ENCODE assay signal across 12 cellular contexts in genomic region chr1:3674100-3675094, GRCh38. TPM values are rescaled to one million over a fixed set of nuclear protein-coding genes. Genes with fewer than 3 reads are reported as not detected.
DNase-seq lines count a peak whose midpoint lies in the region; ATAC-seq, FAIRE-seq and TF ChIP-seq lines count a peak whose summit lies in the region.
"Had no signal": no experiment of that assay in that cellular context is flagged by ENCODE, and none has a peak within 500 bp of the region (broad histone marks: within the 10 kb centered on the region; RNA-seq: fewer than 3 reads in every experiment).

No MANE protein-coding gene starts in this region.

- H3K4me1 ChIP-seq in HUES48 (ENCODE audit: control insufficient read depth, insufficient read depth, low read length), result peaks cover 23% of the 10 kb centered on the region
- H3K4me1 ChIP-seq in H1 (replicated peaks in 1 of 4; ENCODE audit: control insufficient read depth in 3 of 4, insufficient read depth in 4 of 4, low read length in 3 of 4), result peaks cover 0 to 36% (median 20%) of the 10 kb centered on the region in 4 experiments; a peak in 6 of 7 replicates
- peaks cover 0 to 5% (median 5%) of the 10 kb centered on the region in 3 donors for H3K4me1 ChIP-seq in pancreas
- H3K4me1 ChIP-seq: neural progenitor cell had no signal

- peak overlapping the region; percentile 40 to 60 for H3K4me2 ChIP-seq in H1 (ENCODE audit: insufficient read depth in 1 of 2, low read depth in 2 of 2, low read length in 2 of 2)
- H3K4me2 ChIP-seq: neural progenitor cell, SK-N-SH had no signal

- FAIRE-seq in H1 (lab: Jason Lieb, UNC), result no peak
- FAIRE-seq in pancreas (lab: Jason Lieb, UNC), result no peak

- no peaks in the 10 kb centered on the region for H3K79me1 ChIP-seq in H1 (ENCODE audit: low read depth, low read length)

- no peaks in the 10 kb centered on the region for H3K36me3 ChIP-seq in HUES48 (ENCODE audit: control insufficient read depth, insufficient read depth, low read length)
- H3K36me3 ChIP-seq in H1 (ENCODE audit: control insufficient read depth in 2 of 4, insufficient read depth in 4 of 4, low read length in 3 of 4), result no peaks in the 10 kb centered on the region
- H3K36me3 ChIP-seq in pancreas, result no peaks in the 10 kb centered on the region
- H3K36me3 ChIP-seq: neural progenitor cell had no signal

- no peak overlapping the region for H2AK5ac ChIP-seq in H1 (ENCODE audit: low read depth, low read length)

- no peak overlapping the region; the same call in 1 of the 2 replicates for H2AFZ ChIP-seq in H1 (ENCODE audit: low read length)
- H2AFZ ChIP-seq: neural progenitor cell had no signal

- H3K9ac ChIP-seq in HUES48 (ENCODE audit: low read depth, low read length), result no peak overlapping the region; the same call in 1 of the 2 replicates
- no peak overlapping the region for H3K9ac ChIP-seq in H1 (replicated peaks in 1 of 4; ENCODE audit: extremely low read depth in 1 of 4, low read depth in 3 of 4, low read length in 3 of 4)
- H3K9ac ChIP-seq: neural progenitor cell, SK-N-SH had no signal

- no peak overlapping the region for H3K23ac ChIP-seq in H1 (ENCODE audit: insufficient read length)

- intact Hi-C loops in pancreas (cut with DNase I), result no loop called here

- peak overlapping the region; percentile 85 for H3K4ac ChIP-seq in H1 (replicated peaks; ENCODE audit: insufficient read length, low read depth, low read length)

- TF ChIP-seq EP300 in H1 (IDR thresholded peaks at IDR 0.05; ENCODE audit: borderline replicate concordance in 1 of 2, low read depth in 2 of 2, low read length in 2 of 2), result no peak

- peak overlapping the region; percentile 84; the same call in 1 of the 2 replicates for H2BK12ac ChIP-seq in H1 (ENCODE audit: low read depth, low read length)

- H3K56ac ChIP-seq in H1 (replicated peaks; ENCODE audit: insufficient read length, low read depth, low read length), result no peak overlapping the region

- peak; percentile 62 to 83 (median 69) for ATAC-seq in pancreas
- ATAC-seq: activated CD4-positive, CD25-positive, alpha-beta regulatory T cell treated with anti-CD3 and anti-CD28 coated beads, Interleukin-2, amount 50 U/mL, for 24 hours had no signal

- no peak for TF ChIP-seq POLR2A in H1 (IDR thresholded peaks at IDR 0.05; ENCODE audit: control extremely low read depth in 1 of 2, low read depth in 2 of 2, low read length in 2 of 2)

- peak overlapping the region; percentile 43 for H2BK120ac ChIP-seq in H1 (replicated peaks; ENCODE audit: low read depth, low read length)

- POLR2A ChIA-PET in H1 (lab: Charles Lee; ENCODE audit: partially characterized antibody), result no interaction called here

- TF ChIP-seq CTCF in H1 (IDR thresholded peaks at IDR 0.05; ENCODE audit: control extremely low read depth in 1 of 3, insufficient read depth in 1 of 3, low read depth in 1 of 3, low read length in 3 of 3) (no peak), pancreas (IDR thresholded peaks at IDR 0.05) (no peak)

- peak overlapping the region; percentile 99 for H2BK15ac ChIP-seq in H1 (ENCODE audit: low read length)

- H4K5ac ChIP-seq in H1 (ENCODE audit: insufficient read length, low read depth, low read length), result no peak overlapping the region

- H3K27ac ChIP-seq in HUES48 (ENCODE audit: low read depth, low read length) (peak overlapping the region; percentile 10), H1 (ENCODE audit: low read depth, low read length) (peak overlapping the region; percentile 38; the same call in 1 of the 2 replicates), pancreas (no peak overlapping the region)
- H3K27ac ChIP-seq: neural progenitor cell had no signal

- H3K79me2 ChIP-seq in H1 (ENCODE audit: control insufficient read depth in 1 of 2, insufficient read depth in 2 of 2, low read length in 2 of 2), result no peaks in the 10 kb centered on the region

- H3K14ac ChIP-seq in H1 (ENCODE audit: insufficient read length), result peak overlapping the region; percentile 10

- H4K20me1 ChIP-seq in H1 (replicated peaks in 1 of 2; ENCODE audit: control insufficient read depth in 1 of 2, insufficient read depth in 2 of 2, low read length in 2 of 2), result peaks cover 0 to 1% of the 10 kb centered on the region in 2 experiments

- H4K91ac ChIP-seq in H1 (replicated peaks; ENCODE audit: insufficient read length, low read length), result peak overlapping the region; percentile 97

- peak overlapping the region; percentile 75 for H2BK5ac ChIP-seq in H1 (ENCODE audit: low read depth, low read length)

- H4K8ac ChIP-seq in H1 (ENCODE audit: extremely low read depth, insufficient read depth, low read length), result no peak overlapping the region; the same call in 1 of the 2 replicates

- H3K9me3 ChIP-seq in HUES48 (ENCODE audit: control insufficient read depth, insufficient read depth, low read length) (no peaks in the 10 kb centered on the region), H1 (ENCODE audit: insufficient read depth in 2 of 2, low read depth in 1 of 2, low read length in 1 of 2) (no peaks in the 10 kb centered on the region), pancreas (no peaks in the 10 kb centered on the region)
- H3K9me3 ChIP-seq: SK-N-SH had no signal

- CTCF ChIA-PET in H1 (lab: Charles Lee; ENCODE audit: partially characterized antibody), result no interaction called here

- WGBS in H1 (ENCODE audit: extremely low coverage in 1 of 2, insufficient coverage in 1 of 2, insufficient read length in 1 of 2, insufficient replicate concordance in 2 of 2, low coverage in 1 of 2, low lambda C conversion rate in 2 of 2, missing lambda C conversion rate in 1 of 2), 2 experiments, result 58% methylated on average over 23 of the region's 30 CpGs; no CpG with 5 or more reads in 1 of the 2 experiments
- 34 to 35% methylated on average over 23 to 30 of the region's 30 CpGs for WGBS in pancreas, 2 donors

- peak overlapping the region; percentile 83 for H3K18ac ChIP-seq in H1 (ENCODE audit: extremely low read depth, low read length)

- peaks cover 4% of the 10 kb centered on the region; the same call in 1 of the 2 replicates for H3K23me2 ChIP-seq in H1 (ENCODE audit: low read depth, low read length)

- no peak for TF ChIP-seq RAD21 in H1 (IDR thresholded peaks at IDR 0.05 in 1 of 2, conservative IDR thresholded peaks at IDR 0.05 in 1 of 2; ENCODE audit: low read depth in 2 of 2, low read length in 2 of 2)

- H3K4me3 ChIP-seq in HUES48 (ENCODE audit: low read depth, low read length) (no peak overlapping the region), H1 (ENCODE audit: extremely low read depth in 1 of 4, insufficient read depth in 2 of 4, low read depth in 3 of 4, low read length in 4 of 4) (peak overlapping the region; percentile 6 to 45 (median 21); a peak in 5 of 8 replicates), pancreas (peak overlapping the region in 2 of 4 donors; percentile 13 to 32)
- H3K4me3 ChIP-seq: neural progenitor cell had no signal

- H3K27me3 ChIP-seq in HUES48 (ENCODE audit: control insufficient read depth, insufficient read depth, low read length) (0 out of 2 replicates have a peak, but pooled peaks cover 12% of the 10 kb centered on the region), H1 (replicated peaks in 1 of 4; ENCODE audit: control insufficient read depth in 3 of 4, extremely low read depth in 1 of 4, insufficient read depth in 3 of 4, low read length in 3 of 4) (peaks cover 0 to 3% (median 0%) of the 10 kb centered on the region in 4 experiments; a peak in 2 of 7 replicates), pancreas (no peaks in the 10 kb centered on the region)

- peak; percentile 52 for DNase-seq in GM03348 (ENCODE audit: low spot score)
- peak in 1 of 2 experiments; percentile 74 for DNase-seq in H1 (ENCODE audit: low read depth in 1 of 2, low spot score in 2 of 2)
- peak in 4 of 6 donors; percentile 56 to 81 (median 65) for DNase-seq in pancreas
- no peak for DNase-seq in NCI-H1105 (lab: John Stamatoyannopoulos, UW)
- DNase-seq in stimulated activated naive CD4-positive, alpha-beta T cell (lab: John Stamatoyannopoulos, UW), result no peak
- DNase-seq in Ammon's horn (ENCODE audit: low spot score), result no peak
- DNase-seq in activated CD4-positive, alpha-beta T cell treated with anti-CD3 and anti-CD28 coated beads for 1 hour, result no peak
- DNase-seq: immature natural killer cell, SK-N-SH had no signal

- peak overlapping the region; percentile 61; the same call in 1 of the 2 replicates for H2BK20ac ChIP-seq in H1 (ENCODE audit: low read length)

RNA-seq across cellular contexts. Expression of gene TP73, which starts 22.1 kb away (rescaled TPM):
- total RNA-seq in H1 (2021; fragmentation: NEBNext Ultra II Directional; extraction: Animal tissue kit (Norgen Biotek cat#: 25700)), result 2.9 and 3.1 TPM in 2 replicates
- 2.6 and 4.2 TPM in 2 replicates for polyA plus RNA-seq in H1 (2011; rRNA removed)
- 1.3 TPM for polyA plus RNA-seq in H1 (2011; cell fraction: cytosol; rRNA removed)
- polyA plus RNA-seq in H1 (2011; cell fraction: nucleus; rRNA removed), result 8.4 TPM
- polyA plus RNA-seq in H1 (2012, experiment 1 of 2), result 1.2 to 3.8 TPM (median 2.8 TPM) in 4 replicates
- 1.3 TPM for polyA plus RNA-seq in H1 (2012, experiment 2 of 2)
- polyA plus RNA-seq in H1 (2013, experiment 1 of 2), result 2.1 TPM
- 2.3 TPM for polyA plus RNA-seq in H1 (2013, experiment 2 of 2)
- polyA minus RNA-seq in H1 (2011; rRNA and poly(A)+ RNA removed), result 1.9 and 3.5 TPM in 2 replicates
- polyA minus RNA-seq in H1 (2011; cell fraction: cytosol; rRNA and poly(A)+ RNA removed), result 3.4 TPM
- polyA minus RNA-seq in H1 (2011; cell fraction: nucleus; rRNA and poly(A)+ RNA removed), result 6.7 TPM
- total RNA-seq in pancreas, result under 1 TPM; 0.25 to 0.51 (median 0.37) TPM
- under 1 TPM; 0.11 to 0.12 TPM for polyA plus RNA-seq in pancreas
- polyA plus RNA-seq: immature natural killer cell had no signal

RNA-seq across cellular contexts. Expression of gene WRAP73, which starts 24.5 kb away (rescaled TPM):
- total RNA-seq in H1 (2021; fragmentation: NEBNext Ultra II Directional; extraction: Animal tissue kit (Norgen Biotek cat#: 25700)), result 29.7 and 30.3 TPM in 2 replicates
- polyA plus RNA-seq in H1 (2011; rRNA removed) (50.7 and 66.4 TPM in 2 replicates), pancreas (10 to 100 TPM; 19.0 to 26.2 TPM)
- polyA plus RNA-seq in H1 (2011; cell fraction: cytosol; rRNA removed), result 54.2 TPM
- 183 TPM for polyA plus RNA-seq in H1 (2011; cell fraction: nucleus; rRNA removed)
- polyA plus RNA-seq in H1 (2012, experiment 1 of 2), result 29.1 to 37.1 TPM (median 32.3 TPM) in 4 replicates
- polyA plus RNA-seq in H1 (2012, experiment 2 of 2), result 26.5 TPM
- 23.2 TPM for polyA plus RNA-seq in H1 (2013, experiment 1 of 2)
- polyA plus RNA-seq in H1 (2013, experiment 2 of 2), result 21.4 TPM
- 32.3 and 34.3 TPM in 2 replicates for polyA minus RNA-seq in H1 (2011; rRNA and poly(A)+ RNA removed)
- 25.3 TPM for polyA minus RNA-seq in H1 (2011; cell fraction: cytosol; rRNA and poly(A)+ RNA removed)
- 44.8 TPM for polyA minus RNA-seq in H1 (2011; cell fraction: nucleus; rRNA and poly(A)+ RNA removed)
- total RNA-seq in pancreas, result 10 to 100 TPM in 2 of 6 donors, 1 to 10 TPM in 4; 6.7 to 12.4 (median 9.2) TPM

RNA-seq across cellular contexts. Expression of gene TPRG1L, which starts 49.6 kb away (rescaled TPM):
- total RNA-seq in H1 (2021; fragmentation: NEBNext Ultra II Directional; extraction: Animal tissue kit (Norgen Biotek cat#: 25700)), result 21.7 and 22.2 TPM in 2 replicates
- 19.8 and 22.3 TPM in 2 replicates for polyA plus RNA-seq in H1 (2011; rRNA removed)
- polyA plus RNA-seq in H1 (2011; cell fraction: cytosol; rRNA removed), result 21.1 TPM
- 10.8 TPM for polyA plus RNA-seq in H1 (2011; cell fraction: nucleus; rRNA removed)
- polyA plus RNA-seq in H1 (2012, experiment 1 of 2), result 17.4 to 21.5 TPM (median 21.1 TPM) in 4 replicates
- 23.7 TPM for polyA plus RNA-seq in H1 (2012, experiment 2 of 2)
- 13.6 TPM for polyA plus RNA-seq in H1 (2013, experiment 1 of 2)
- polyA plus RNA-seq in H1 (2013, experiment 2 of 2), result 13.7 TPM
- 15.2 and 19.2 TPM in 2 replicates for polyA minus RNA-seq in H1 (2011; rRNA and poly(A)+ RNA removed)
- 15.5 TPM for polyA minus RNA-seq in H1 (2011; cell fraction: cytosol; rRNA and poly(A)+ RNA removed)
- 6.6 TPM for polyA minus RNA-seq in H1 (2011; cell fraction: nucleus; rRNA and poly(A)+ RNA removed)
- total RNA-seq in pancreas, result 10 to 100 TPM; 16.4 to 25.8 (median 21.8) TPM
- polyA plus RNA-seq in pancreas, result 10 to 100 TPM; 16.5 to 33.3 TPM

Comparison
In these comparisons a context has a peak if more than half of its experiments do, and no peak if none do; other contexts are left out.
1. DNase-seq: peak in GM03348 (single experiment) and pancreas (4 of 6); none in NCI-H1105 (single experiment), stimulated activated naive CD4-positive, alpha-beta T cell (0 of 6), Ammon's horn (single experiment) and activated CD4-positive, alpha-beta T cell treated with anti-CD3 and anti-CD28 coated beads for 1 hour (single experiment).
2. H3K27ac ChIP-seq: peak in HUES48 (single experiment) and H1 (single experiment); none in pancreas (0 of 4).